Comparison of ENCODE assay signal across 16 cellular contexts in genomic region chr7:139749545-139749944, GRCh38. TPM values are rescaled to one million over a fixed set of nuclear protein-coding genes. Genes with fewer than 3 reads are reported as not detected.
DNase-seq lines count a peak whose midpoint lies in the region; FAIRE-seq and TF ChIP-seq lines count a peak whose summit lies in the region.
"Had no signal": no experiment of that assay in that cellular context is flagged by ENCODE, and none has a peak within 500 bp of the region (broad histone marks: within the 10 kb centered on the region; RNA-seq: fewer than 3 reads in every experiment).

No MANE protein-coding gene starts in this region.

- H3K4me3 Mint-ChIP-seq in chondrocyte (ENCODE audit: unreplicated experiment) (no peak overlapping the region), osteocyte (ENCODE audit: unreplicated experiment) (no peak overlapping the region)
- H3K4me3 Mint-ChIP-seq: activated naive CD4-positive, alpha-beta T cell treated with anti-CD3 and anti-CD28 coated beads, Interleukin-2, amount 50 U/mL, for 24 hours; activated T-cell treated with anti-CD3 and anti-CD28 coated beads, Interleukin-2, amount 50 U/mL, for 4 hours had no signal

- no peaks in the 10 kb centered on the region for H3K9me3 Mint-ChIP-seq in chondrocyte (ENCODE audit: low read depth)
- H3K9me3 Mint-ChIP-seq in osteocyte (ENCODE audit: unreplicated experiment) = no peaks in the 10 kb centered on the region
- H3K9me3 Mint-ChIP-seq: activated naive CD4-positive, alpha-beta T cell treated with anti-CD3 and anti-CD28 coated beads, Interleukin-2, amount 50 U/mL, for 24 hours; activated T-cell treated with anti-CD3 and anti-CD28 coated beads, Interleukin-2, amount 50 U/mL, for 4 hours had no signal

- TF ChIP-seq CTCF in chondrocyte (IDR thresholded peaks at IDR 0.05) (no peak), osteocyte (IDR thresholded peaks at IDR 0.05) (no peak)

- peaks cover 89% of the 10 kb centered on the region for H3K4me1 Mint-ChIP-seq in chondrocyte (ENCODE audit: low read depth)
- peaks cover 81% of the 10 kb centered on the region for H3K4me1 Mint-ChIP-seq in osteocyte (ENCODE audit: unreplicated experiment)

- H3K27me3 Mint-ChIP-seq in chondrocyte (ENCODE audit: low read depth) = no peaks in the 10 kb centered on the region
- no peaks in the 10 kb centered on the region for H3K27me3 Mint-ChIP-seq in osteocyte (ENCODE audit: unreplicated experiment)
- H3K27me3 Mint-ChIP-seq: activated naive CD4-positive, alpha-beta T cell treated with anti-CD3 and anti-CD28 coated beads, Interleukin-2, amount 50 U/mL, for 24 hours had no signal

- no peak for FAIRE-seq in GM12891 (lab: Jason Lieb, UNC)
- FAIRE-seq: frontal cortex, H54 had no signal

- DNase-seq in GM12891 (ENCODE audit: insufficient read length, low spot score) (no peak), NCI-H2029 (lab: John Stamatoyannopoulos, UW) (peak; percentile 70), chondrocyte (ENCODE audit: low spot score) (no peak), osteocyte (ENCODE audit: extremely low spot score, unreplicated experiment) (no peak), SIG-M5 treated with dmso at 0.1 percent for 504 hours (lab: John Stamatoyannopoulos, UW; ENCODE audit: unreplicated experiment) (no peak), activated gamma-delta T cell treated with Interleukin-2 at 50 U/mL for 16 hours (no peak), cerebellar cortex (ENCODE audit: low spot score) (no peak)
- DNase-seq: activated CD4-positive, alpha-beta T cell treated with anti-CD3 and anti-CD28 coated beads, Interleukin-2, amount 50 U/mL, for 4 hours; activated T-cell treated with anti-CD3 and anti-CD28 coated beads, Interleukin-2, amount 50 U/mL, for 4 hours; cortex of kidney; MG63; right lobe of liver; stomach had no signal

- no peak for TF ChIP-seq POLR2A in GM12891 (IDR thresholded peaks at IDR 0.05; ENCODE audit: low read depth, low read length)

- H3K27ac Mint-ChIP-seq in chondrocyte (ENCODE audit: unreplicated experiment) (peak overlapping the region; percentile 34), osteocyte (ENCODE audit: unreplicated experiment) (peak overlapping the region; percentile 19)
- H3K27ac Mint-ChIP-seq: activated naive CD4-positive, alpha-beta T cell treated with anti-CD3 and anti-CD28 coated beads, Interleukin-2, amount 50 U/mL, for 24 hours had no signal

- peaks cover 2% of the 10 kb centered on the region for H3K36me3 Mint-ChIP-seq in chondrocyte (ENCODE audit: low read depth)
- H3K36me3 Mint-ChIP-seq in osteocyte (ENCODE audit: unreplicated experiment) = peaks cover 6% of the 10 kb centered on the region

TF ChIP-seq in GM12891, 5 proteins besides CTCF, POLR2A, EP300 and RAD21:
- TF ChIP-seq SPI1 (IDR thresholded peaks at IDR 0.05; ENCODE audit: low read depth, low read length) (no peak), POLR2AphosphoS5 (IDR thresholded peaks at IDR 0.05; ENCODE audit: low read depth, low read length) (peak; percentile 17; the same call in 1 of the 2 replicates)

RNA-seq across cellular contexts. Expression of gene HIPK2, which starts 28.3 kb away (rescaled TPM):
- 14.2 TPM for polyA plus RNA-seq in GM12891 (2012; ENCODE audit: low read depth, missing spikeins)
- total RNA-seq in chondrocyte (71.2 to 75.6 TPM (median 72.3 TPM) in 3 replicates), osteocyte (90.8 and 96.9 TPM in 2 replicates)
